In the genomic region with DNA sequence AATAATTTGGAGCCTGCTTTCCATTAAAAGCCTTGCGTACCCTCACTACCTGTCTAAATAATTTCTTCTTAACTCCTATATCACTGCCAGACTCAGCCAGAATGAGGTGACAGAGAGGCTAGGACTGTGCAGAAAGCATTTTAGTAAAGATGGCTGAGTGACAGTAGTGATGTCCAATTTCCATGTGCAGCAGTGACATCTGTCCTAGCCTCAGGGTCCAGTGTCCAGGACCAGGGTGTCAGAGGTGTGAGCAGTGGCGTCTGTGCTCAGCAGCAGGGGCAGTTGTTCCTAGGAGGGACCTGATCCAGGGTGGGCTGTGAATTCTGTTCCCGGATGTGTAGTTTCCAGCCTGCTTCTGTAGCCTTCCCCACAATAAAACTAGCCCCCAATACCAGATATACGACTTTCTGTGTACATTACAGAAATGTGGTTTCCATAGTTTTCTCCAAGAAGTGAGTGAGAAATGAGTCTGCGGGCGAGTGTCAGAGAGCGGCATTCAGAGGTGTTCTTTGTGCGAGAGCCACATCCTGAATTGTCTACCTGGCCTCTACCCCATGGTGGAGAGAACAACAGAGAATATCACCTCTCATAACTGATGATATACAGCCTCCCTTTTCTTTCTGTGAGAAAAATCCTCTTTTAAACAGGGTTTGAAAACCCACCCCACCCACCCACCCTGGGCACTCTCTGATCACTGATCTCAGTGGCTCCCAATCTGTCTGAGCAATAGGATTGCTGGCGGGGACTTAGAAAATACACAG, we compare ENCODE assay signal across 11 cellular contexts. TPM values are rescaled to one million over a fixed set of nuclear protein-coding genes. Genes with fewer than 3 reads are reported as not detected.
DNase-seq lines count a peak whose midpoint lies in the region; ATAC-seq and TF ChIP-seq lines count a peak whose summit lies in the region.
"Had no signal": no experiment of that assay in that cellular context is flagged by ENCODE, and none has a peak within 500 bp of the region (broad histone marks: within the 10 kb centered on the region; RNA-seq: fewer than 3 reads in every experiment).

No MANE protein-coding gene starts in this region.

- H3K4me3 ChIP-seq in H7 (ENCODE audit: insufficient read depth, low read depth, low read length), result no peak overlapping the region
- no peak overlapping the region for H3K4me3 ChIP-seq in PC-3 (ENCODE audit: low read length)

- no peaks in the 10 kb centered on the region for H3K9me3 Mint-ChIP-seq in effector memory CD8-positive, alpha-beta T cell

- POLR2A ChIA-PET in PC-3 (lab: Charles Lee; ENCODE audit: unreplicated experiment), result no interaction called here

- TF ChIP-seq CTCF in PC-3 (conservative IDR thresholded peaks at IDR 0.05; ENCODE audit: low read depth, low read length), result no peak

- peak in 5 of 6 experiments; percentile 14 to 59 (median 49) for DNase-seq in stimulated activated naive CD4-positive, alpha-beta T cell (lab: John Stamatoyannopoulos, UW)
- no peak for DNase-seq in stimulated activated naive CD4-positive, alpha-beta T cell treated with Interleukin-2 at 50 U/mL for 16 hours (lab: John Stamatoyannopoulos, UW)
- DNase-seq in T-helper 9 cell (peak; percentile 41), H7 (no peak), PC-3 (no peak)
- peak; percentile 56 to 69 (median 60) for DNase-seq in effector memory CD8-positive, alpha-beta T cell
- DNase-seq: left cardiac atrium, NCI-H1417 treated with DMSO at 0.1 percent for 48 hours, NCI-H2171 had no signal

- H3K4me1 Mint-ChIP-seq in effector memory CD8-positive, alpha-beta T cell (ENCODE audit: low read depth in 2 of 2), result peaks cover 52 to 58% of the 10 kb centered on the region in 2 donors

- H3K27ac ChIP-seq in PC-3 (ENCODE audit: low read length), result no peak overlapping the region

- no peaks in the 10 kb centered on the region for H3K9me2 ChIP-seq in PC-3 (replicated peaks; ENCODE audit: low read length)

- H3F3A ChIP-seq in PC-3 (ENCODE audit: low read length, unreplicated experiment), result no peaks in the 10 kb centered on the region

- CTCF ChIA-PET in PC-3 (lab: Charles Lee), result no interaction called here

- BruUV-seq in PC-3 (replicated peaks; lab: Mats Ljungman, UMichigan), result no TSS peak

- H2AFZ ChIP-seq in PC-3 (ENCODE audit: low read length), result no peak overlapping the region

- no peaks in the 10 kb centered on the region for H3K4me1 ChIP-seq in PC-3 (ENCODE audit: insufficient read depth, low read length)

- no peaks in the 10 kb centered on the region for H3K79me2 ChIP-seq in PC-3 (ENCODE audit: low read length)

- H3K36me3 ChIP-seq in H7 (replicated peaks; ENCODE audit: control insufficient read depth, insufficient read depth, low read length) (no peaks in the 10 kb centered on the region; the same call in 1 of the 2 replicates), PC-3 (ENCODE audit: low read depth, low read length) (no peaks in the 10 kb centered on the region)

- H3K4me2 ChIP-seq in PC-3 (ENCODE audit: low read length), result no peak overlapping the region

- peaks cover 72% of the 10 kb centered on the region for H3K36me3 Mint-ChIP-seq in effector memory CD8-positive, alpha-beta T cell (ENCODE audit: insufficient read depth)

- peak overlapping the region; percentile 100 for H3K27ac Mint-ChIP-seq in effector memory CD8-positive, alpha-beta T cell

- H3K9ac ChIP-seq in PC-3 (ENCODE audit: low read length), result no peak overlapping the region

- peak overlapping the region; percentile 90 to 97 for H3K4me3 Mint-ChIP-seq in effector memory CD8-positive, alpha-beta T cell

- no peaks in the 10 kb centered on the region for H3K9me3 ChIP-seq in PC-3 (ENCODE audit: low read length)

- intact Hi-C loops in PC-3 (cut with micrococcal nuclease), result no loop called here

- H3K27me3 ChIP-seq in H7 (ENCODE audit: control insufficient read depth, insufficient read depth, low read length) (peaks cover 24% of the 10 kb centered on the region), PC-3 (ENCODE audit: low read length) (0 out of 2 replicates have a peak, but pooled peaks cover 6% of the 10 kb centered on the region)

- ATAC-seq in effector memory CD8-positive, alpha-beta T cell (replicated peaks), result peak; percentile 60
- ATAC-seq in HG03457 (IDR thresholded peaks at IDR 0.05; ENCODE audit: unreplicated experiment) (no peak), PC-3 (no peak)
- ATAC-seq: sciatic nerve had no signal

- H4K20me1 ChIP-seq in PC-3 (ENCODE audit: low read length), result no peaks in the 10 kb centered on the region

- no peaks in the 10 kb centered on the region for H3K27me3 Mint-ChIP-seq in effector memory CD8-positive, alpha-beta T cell

RNA-seq across cellular contexts. Expression of gene HLA-B, which starts 5.8 kb away (rescaled TPM):
- total RNA-seq in H7 (2014; rRNA removed; shearing (Covaris generic)), result 7.3 and 27.3 TPM in 2 replicates
- total RNA-seq in PC-3 (2014; rRNA removed), result 55.4 and 168 TPM in 2 replicates

RNA-seq across cellular contexts. Expression of gene MICA, which starts 52.2 kb away (rescaled TPM):
- total RNA-seq in H7 (2014; rRNA removed; shearing (Covaris generic)), result 12.0 and 14.7 TPM in 2 replicates
- total RNA-seq in PC-3 (2014; rRNA removed), result 33.1 and 35.0 TPM in 2 replicates

Comparison
In these comparisons a context has a peak if more than half of its experiments do, and no peak if none do; other contexts are left out.
1. DNase-seq: peak in stimulated activated naive CD4-positive, alpha-beta T cell (5 of 6), T-helper 9 cell (single experiment) and effector memory CD8-positive, alpha-beta T cell (3 of 3); none in stimulated activated naive CD4-positive, alpha-beta T cell treated with Interleukin-2 at 50 U/mL for 16 hours (single experiment), H7 (single experiment) and PC-3 (single experiment).